22 cellular contexts compared by ENCODE assay signal in genomic region chr2:74095629-74096028, GRCh38.
"Had no signal": no experiment of that assay in that cellular context is flagged by ENCODE, and none has a peak within 500 bp of the region (broad histone marks: within the 10 kb centered on the region; RNA-seq: fewer than 3 reads in every experiment).

No MANE protein-coding gene starts in this region.

- H3K27ac ChIP-seq: body of pancreas, coronary artery, esophagus squamous epithelium, pancreas, SJSA1, skin epidermis, testis, vagina had no signal

- H3K27me3 ChIP-seq: body of pancreas, esophagus squamous epithelium, pancreas, SJSA1, testis, vagina had no signal

- H3K27ac Mint-ChIP-seq: activated B cell treated with CpG ODN at 0.5 μM for 24 hours; activated CD4-positive, alpha-beta T cell treated with anti-CD3 and anti-CD28 coated beads, Interleukin-2, amount 10 ng/mL, durations not matched to agents 7 days and 5 days; stimulated activated naive CD8-positive, alpha-beta T cell treated with anti-CD3 and anti-CD28 coated beads, Interleukin-15, Interleukin-2, amounts not matched to agents 100 ng/mL and 50 ng/mL, for 24 hours; T-helper 2 cell treated with Interferon-gamma antibody and Interleukin-4, amounts not matched to agents 5 μg/mL and 100 μg/mL, for 36 hours had no signal

- DNase-seq: activated B cell treated with CpG ODN at 0.5 μM for 24 hours; activated CD4-positive, alpha-beta T cell treated with anti-CD3 and anti-CD28 coated beads, Interleukin-2, amount 10 ng/mL, durations not matched to agents 7 days and 5 days; activated gamma-delta T cell; amygdala; body of pancreas; caudate nucleus; effector CD4-positive, alpha-beta T cell; esophagus squamous epithelium; kidney glomerular epithelial cell; mammary epithelial cell; naive thymus-derived CD8-positive, alpha-beta T cell; pancreas; stimulated activated CD4-positive, alpha-beta T cell treated with anti-CD3 and anti-CD28 coated beads, Interleukin-15, amount 100 ng/mL, for 24 hours; stimulated activated CD4-positive, alpha-beta T cell treated with anti-CD3 and anti-CD28 coated beads, Interleukin-4, amount 100 ng/mL, for 1 hour; testis had no signal

- H3K4me1 ChIP-seq: body of pancreas, pancreas, SJSA1, testis, vagina had no signal

- ATAC-seq: activated naive CD4-positive, alpha-beta T cell treated with anti-CD3 and anti-CD28 coated beads, Interleukin-2, amount 50 U/mL, for 72 hours; body of pancreas; naive thymus-derived CD8-positive, alpha-beta T cell had no signal

- H3K27me3 Mint-ChIP-seq: activated B cell treated with CpG ODN at 0.5 μM for 24 hours; activated CD4-positive, alpha-beta T cell treated with anti-CD3 and anti-CD28 coated beads, Interleukin-2, amount 10 ng/mL, durations not matched to agents 7 days and 5 days; naive thymus-derived CD8-positive, alpha-beta T cell; stimulated activated naive CD8-positive, alpha-beta T cell treated with anti-CD3 and anti-CD28 coated beads, Interleukin-15, Interleukin-2, amounts not matched to agents 100 ng/mL and 50 ng/mL, for 24 hours had no signal

- H3K9me3 Mint-ChIP-seq: activated B cell treated with CpG ODN at 0.5 μM for 24 hours; activated CD4-positive, alpha-beta T cell treated with anti-CD3 and anti-CD28 coated beads, Interleukin-2, amount 10 ng/mL, durations not matched to agents 7 days and 5 days; activated naive CD4-positive, alpha-beta T cell treated with anti-CD3 and anti-CD28 coated beads, Interleukin-2, amount 50 U/mL, for 72 hours; naive thymus-derived CD8-positive, alpha-beta T cell; stimulated activated naive CD8-positive, alpha-beta T cell treated with anti-CD3 and anti-CD28 coated beads, Interleukin-15, Interleukin-2, amounts not matched to agents 100 ng/mL and 50 ng/mL, for 24 hours; T-helper 2 cell treated with Interferon-gamma antibody and Interleukin-4, amounts not matched to agents 5 μg/mL and 100 μg/mL, for 36 hours had no signal

- H3K4me3 ChIP-seq: body of pancreas, coronary artery, esophagus squamous epithelium, pancreas, SJSA1, skin epidermis, testis, vagina had no signal

- H3K4me1 Mint-ChIP-seq: activated B cell treated with CpG ODN at 0.5 μM for 24 hours; activated CD4-positive, alpha-beta T cell treated with anti-CD3 and anti-CD28 coated beads, Interleukin-2, amount 10 ng/mL, durations not matched to agents 7 days and 5 days had no signal

- H3K9me3 ChIP-seq: body of pancreas, esophagus squamous epithelium, pancreas, SJSA1, testis, vagina had no signal

- H3K4me3 Mint-ChIP-seq: activated B cell treated with CpG ODN at 0.5 μM for 24 hours; activated CD4-positive, alpha-beta T cell treated with anti-CD3 and anti-CD28 coated beads, Interleukin-2, amount 10 ng/mL, durations not matched to agents 7 days and 5 days; naive thymus-derived CD8-positive, alpha-beta T cell; stimulated activated naive CD8-positive, alpha-beta T cell treated with anti-CD3 and anti-CD28 coated beads, Interleukin-15, Interleukin-2, amounts not matched to agents 100 ng/mL and 50 ng/mL, for 24 hours; T-helper 2 cell treated with Interferon-gamma antibody and Interleukin-4, amounts not matched to agents 5 μg/mL and 100 μg/mL, for 36 hours had no signal
